8 cellular contexts compared by ENCODE assay signal in the genomic region with DNA sequence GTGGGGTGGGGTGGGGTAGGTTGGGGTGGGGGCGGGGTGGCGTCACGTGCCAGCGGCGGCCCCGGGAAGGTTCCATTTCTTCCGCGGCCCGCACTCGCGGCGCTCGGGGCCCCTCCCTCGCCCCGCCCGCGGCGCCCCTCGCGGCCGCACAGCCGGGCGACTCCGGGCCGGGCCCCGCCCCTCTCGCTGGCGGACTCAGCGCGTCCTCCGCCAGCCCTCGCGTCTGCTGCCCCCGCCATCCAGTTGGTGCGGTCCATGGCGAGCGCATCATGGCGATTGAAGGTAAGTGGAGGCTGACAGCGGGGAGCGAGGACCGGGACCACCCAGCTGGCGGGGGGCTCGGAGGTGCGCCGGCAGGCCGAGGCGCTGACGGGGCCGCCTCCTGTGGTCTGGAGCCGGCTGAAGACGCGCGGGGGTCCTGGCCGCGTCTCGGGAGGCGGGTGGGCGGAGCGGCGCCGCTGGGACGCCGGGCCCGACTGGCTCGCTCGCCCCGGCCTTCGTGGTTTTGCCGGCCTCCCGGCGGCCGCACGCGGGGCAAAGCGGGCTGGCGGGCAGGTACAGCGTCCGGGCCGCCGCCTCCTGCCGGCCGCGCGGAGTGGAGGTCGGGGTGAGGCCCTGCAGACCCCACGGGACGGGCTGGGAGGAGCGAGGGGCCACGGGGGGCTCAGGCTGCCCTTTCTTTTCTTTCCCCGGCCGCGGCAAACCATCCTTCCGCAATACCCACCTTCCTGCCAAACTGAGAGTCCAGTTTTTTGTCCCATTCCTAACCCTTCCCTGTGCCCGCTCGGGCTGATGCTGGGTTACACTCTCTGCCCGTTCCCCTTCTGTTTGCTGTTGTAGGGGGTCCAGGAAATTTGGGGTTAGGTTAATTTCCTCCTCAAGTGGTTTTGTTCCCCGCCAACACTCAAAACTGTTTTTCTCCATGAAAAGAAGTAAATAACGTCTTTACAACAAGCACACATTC. TPM values are rescaled to one million over a fixed set of nuclear protein-coding genes. Genes with fewer than 3 reads are reported as not detected.
DNase-seq lines count a peak whose midpoint lies in the region; ATAC-seq, FAIRE-seq and TF ChIP-seq lines count a peak whose summit lies in the region.

A gene (plus strand): TSS at position 222 of the 964 bp plus-strand sequence. CDS start 48 bp downstream, at position 270.

- peak within 1 kb of the TSS; percentile 42 for H3K4me3 ChIP-seq in left ventricle myocardium inferior
- H3K4me3 ChIP-seq in astrocyte of the cerebellum (ENCODE audit: low read depth, low read length) = peak within 1 kb of the TSS; percentile 57
- peak within 1 kb of the TSS in 1 of 2 donors; percentile 22 for H3K4me3 ChIP-seq in kidney (ENCODE audit: low read length in 2 of 2)

- H3K4me1 ChIP-seq in left ventricle myocardium inferior (no peaks in the 10 kb centered on the region), kidney (ENCODE audit: control insufficient read depth in 1 of 2, insufficient read depth in 1 of 2, low read depth in 1 of 2, low read length in 2 of 2) (no peaks in the 10 kb centered on the region)

- H3K36me3 ChIP-seq in left ventricle myocardium inferior (no peaks in the 10 kb centered on the region), kidney (ENCODE audit: control insufficient read depth in 1 of 2, insufficient read depth in 2 of 2, low read length in 2 of 2) (no peaks in the 10 kb centered on the region)

- peaks cover 65% of the 10 kb centered on the region for H3K27me3 Mint-ChIP-seq in type B pancreatic cell

- peaks cover 6% of the 10 kb centered on the region for H3K4me1 Mint-ChIP-seq in type B pancreatic cell (ENCODE audit: unreplicated experiment)

- H3K9me3 Mint-ChIP-seq in type B pancreatic cell = no peaks in the 10 kb centered on the region

- H3K9ac ChIP-seq in kidney (ENCODE audit: low read length in 2 of 2) = no peak within 1 kb of the TSS

- no peak for FAIRE-seq in kidney (lab: Jason Lieb, UNC)

- peaks cover 94% of the 10 kb centered on the region for H3K27me3 ChIP-seq in left ventricle myocardium inferior (ENCODE audit: low read depth)

- intact Hi-C loops in left ventricle myocardium inferior (cut with micrococcal nuclease) = no loop called here
- intact Hi-C loops in Right ventricle myocardium superior (cut with DNase I) = no loop called here
- intact Hi-C loops in kidney (cut with DNase I) = no loop called here

- H3K27ac ChIP-seq in left ventricle myocardium inferior (replicated peaks) (no peak within 1 kb of the TSS), kidney (ENCODE audit: low read depth in 2 of 2, low read length in 2 of 2) (no peak within 1 kb of the TSS)

- in situ Hi-C loops in astrocyte of the cerebellum (cut with HindIII; ENCODE audit: low sequenced_read_pairs) = no loop called here

- H3K27ac Mint-ChIP-seq in type B pancreatic cell = peak within 1 kb of the TSS; percentile 68

- TF ChIP-seq CTCF in left ventricle myocardium inferior (IDR thresholded peaks at IDR 0.05; ENCODE audit: borderline replicate concordance) (no peak), astrocyte of the cerebellum (IDR thresholded peaks at IDR 0.05; ENCODE audit: low read depth, low read length, missing control alignments) (peak; percentile 24), kidney (IDR thresholded peaks at IDR 0.05; ENCODE audit: borderline replicate concordance, extremely low read depth, insufficient read depth) (no peak), type B pancreatic cell (conservative IDR thresholded peaks at IDR 0.05) (peak; percentile 38)

- H3K9me3 ChIP-seq in left ventricle myocardium inferior (replicated peaks) (no peaks in the 10 kb centered on the region), kidney (ENCODE audit: control insufficient read depth in 1 of 2, low read length in 2 of 2) (no peaks in the 10 kb centered on the region)

- ATAC-seq in Right ventricle myocardium superior (ENCODE audit: poor library complexity) (no peak), GM21576 (IDR thresholded peaks at IDR 0.05; ENCODE audit: unreplicated experiment) (no peak), HG03196 (IDR thresholded peaks at IDR 0.05; ENCODE audit: unreplicated experiment) (no peak)

- H3K36me3 Mint-ChIP-seq in type B pancreatic cell = no peaks in the 10 kb centered on the region

- DNase-seq in left ventricle myocardium inferior = no peak
- DNase-seq in Right ventricle myocardium superior = no peak
- DNase-seq in NCI-H2171 (lab: John Stamatoyannopoulos, UW) = peak; percentile 83
- no peak for DNase-seq in astrocyte of the cerebellum (ENCODE audit: low read depth)
- DNase-seq in kidney = peak; percentile 59
- DNase-seq in type B pancreatic cell (ENCODE audit: extremely low spot score, unreplicated experiment) = peak; percentile 75

- peak within 1 kb of the TSS; percentile 89 for H3K4me3 Mint-ChIP-seq in type B pancreatic cell

RNA-seq across cellular contexts. Expression of the gene that starts here (rescaled TPM):
- total RNA-seq in left ventricle myocardium inferior (not detected), Right ventricle myocardium superior (not detected), kidney (1.3 TPM), type B pancreatic cell (ENCODE audit: low replicate concordance) (3.9 and 5.7 TPM in 2 replicates)
- 0.22 TPM for polyA plus RNA-seq in kidney (ENCODE audit: insufficient read depth, low read depth, low replicate concordance)

Comparison
In these comparisons a context has a peak if more than half of its experiments do, and no peak if none do; other contexts are left out.
1. DNase-seq: peak in NCI-H2171 (single experiment), kidney (single experiment) and type B pancreatic cell (single experiment); none in left ventricle myocardium inferior (single experiment), Right ventricle myocardium superior (single experiment) and astrocyte of the cerebellum (single experiment).
2. CTCF ChIP-seq: peak in astrocyte of the cerebellum (single experiment) and type B pancreatic cell (single experiment); none in left ventricle myocardium inferior (single experiment) and kidney (single experiment).